1 cellular context compared by ENCODE assay signal in genomic region chr3:52495096-52495495, GRCh38.
TF ChIP-seq lines count a peak whose summit lies in the region.

Gene STAB1 (plus strand): TSS chr3:52495338. CDS start chr3:52495414, 76 bp downstream.

TF ChIP-seq in H1, 55 proteins besides CTCF, POLR2A, EP300 and RAD21 (continued from another document):
- TF ChIP-seq MAX (IDR thresholded peaks at IDR 0.05), result no peak
- TF ChIP-seq USF2 (IDR thresholded peaks at IDR 0.05; ENCODE audit: low read length), result no peak
- TF ChIP-seq KDM5A (IDR thresholded peaks at IDR 0.05; ENCODE audit: low read length), result no peak
- no peak for TF ChIP-seq CREB1 (IDR thresholded peaks at IDR 0.05)
- TF ChIP-seq NANOG (IDR thresholded peaks at IDR 0.05; ENCODE audit: insufficient read depth, low read depth, low read length, poor library complexity, severe bottlenecking), result no peak
- TF ChIP-seq MAFK (IDR thresholded peaks at IDR 0.05; ENCODE audit: low read depth, low read length), result no peak
